8 cellular contexts compared by ENCODE assay signal in genomic region chr3:62318365-62318751, GRCh38. TPM values are rescaled to one million over a fixed set of nuclear protein-coding genes. Genes with fewer than 3 reads are reported as not detected.
DNase-seq lines count a peak whose midpoint lies in the region; ATAC-seq and TF ChIP-seq lines count a peak whose summit lies in the region.

No MANE protein-coding gene starts in this region.

- peak; percentile 4 for DNase-seq in SK-N-DZ (ENCODE audit: low spot score)
- DNase-seq in fibroblast of the aortic adventitia (ENCODE audit: low read depth) = no peak
- no peak for DNase-seq in gastrocnemius medialis
- no peak for DNase-seq in NAMALWA (ENCODE audit: low spot score)
- DNase-seq in cerebellar nuclear complex (lab: John Stamatoyannopoulos, UW) = no peak
- no peak for DNase-seq in activated CD4-positive, alpha-beta T cell treated with anti-CD3 and anti-CD28 coated beads, Interleukin-2, amount 50 U/mL, for 1 hour

- H3K4me1 ChIP-seq in gastrocnemius medialis = no peaks in the 10 kb centered on the region

- H3K4me3 ChIP-seq in fibroblast of the aortic adventitia (ENCODE audit: low read depth, low read length) (peak overlapping the region; percentile 82), gastrocnemius medialis (peak overlapping the region; percentile 42 to 58 (median 46))

- no peak overlapping the region for H3K27ac ChIP-seq in gastrocnemius medialis

- no peak for TF ChIP-seq POLR2A in gastrocnemius medialis (IDR thresholded peaks at IDR 0.05)

- TF ChIP-seq CTCF in fibroblast of the aortic adventitia (IDR thresholded peaks at IDR 0.05; ENCODE audit: insufficient read depth, low read length) (no peak), gastrocnemius medialis (IDR thresholded peaks at IDR 0.05 in 4 of 5, conservative IDR thresholded peaks at IDR 0.05 in 1 of 5) (no peak)

- H3K9me3 ChIP-seq in gastrocnemius medialis = no peaks in the 10 kb centered on the region

- ATAC-seq in GM19043 (IDR thresholded peaks at IDR 0.05; ENCODE audit: low read depth, unreplicated experiment) (peak; percentile 3), gastrocnemius medialis (no peak), GM19324 (IDR thresholded peaks at IDR 0.05; ENCODE audit: low FRiP score, unreplicated experiment) (no peak)

- no peaks in the 10 kb centered on the region for H3K36me3 ChIP-seq in gastrocnemius medialis

- intact Hi-C loops in gastrocnemius medialis (cut with DNase I; ENCODE audit: low total_unique reads) = no loop called here

- in situ Hi-C loops in gastrocnemius medialis (cut with MboI; ENCODE audit: low sequenced_read_pairs in 4 of 4) = no loop called here

- H3K27me3 ChIP-seq in gastrocnemius medialis = peaks cover 5 to 14% (median 11%) of the 10 kb centered on the region in 3 donors

RNA-seq across cellular contexts. Expression of gene FEZF2, which starts 55.0 kb away (rescaled TPM):
- not detected in 2 replicates for polyA plus RNA-seq in SK-N-DZ (2014; cell fraction: cytosol; rRNA removed)
- polyA plus RNA-seq in SK-N-DZ (2014; cell fraction: nucleus; rRNA removed) = not detected in 2 replicates
- total RNA-seq in fibroblast of the aortic adventitia (ENCODE audit: low replicate concordance) (not detected in 2 replicates), gastrocnemius medialis (not detected)
